Comparison of ENCODE assay signal across 18 cellular contexts in genomic region chr19:2109278-2109864, GRCh38. TPM values are rescaled to one million over a fixed set of nuclear protein-coding genes. Genes with fewer than 3 reads are reported as not detected.
DNase-seq lines count a peak whose midpoint lies in the region; ATAC-seq lines count a peak whose summit lies in the region.
"Had no signal": no experiment of that assay in that cellular context is flagged by ENCODE, and none has a peak within 500 bp of the region (broad histone marks: within the 10 kb centered on the region; RNA-seq: fewer than 3 reads in every experiment).

No MANE protein-coding gene starts in this region.

- H3K4me3 Mint-ChIP-seq in activated T-cell treated with anti-CD3 and anti-CD28 coated beads, Interleukin-2, amount 50 U/mL, for 24 hours, result no peak overlapping the region
- H3K4me3 Mint-ChIP-seq: CD4-positive, CD25-positive, alpha-beta regulatory T cell had no signal

- H3K27me3 Mint-ChIP-seq in activated T-cell treated with anti-CD3 and anti-CD28 coated beads, Interleukin-2, amount 50 U/mL, for 24 hours, result no peaks in the 10 kb centered on the region
- H3K27me3 Mint-ChIP-seq: CD4-positive, CD25-positive, alpha-beta regulatory T cell had no signal

- DNase-seq in activated T-cell treated with anti-CD3 and anti-CD28 coated beads, Interleukin-2, amount 50 U/mL, for 24 hours, result no peak
- no peak for DNase-seq in activated T-cell treated with anti-CD3 and anti-CD28 coated beads, Interleukin-2, amount 50 U/mL, for 1 hour
- DNase-seq in sciatic nerve (ENCODE audit: low spot score), result no peak
- DNase-seq in NCI-H2196 (lab: John Stamatoyannopoulos, UW; ENCODE audit: unreplicated experiment), result no peak
- no peak for DNase-seq in islet precursor cell
- DNase-seq: CD4-positive, CD25-positive, alpha-beta regulatory T cell; COR-L47; DMS 273 treated with DMSO at 0.1 percent for 48 hours; DND-41; KBM-7; NCI-H1105; NCI-H2081; NCI-H510A; NCI-H748 treated with DMSO at 0.1 percent for 48 hours; OCI-M1; SIG-M5 had no signal

- peak overlapping the region; percentile 39 for H3K27ac ChIP-seq in cingulate gyrus (ENCODE audit: low read depth, low read length)
- H3K27ac ChIP-seq: 22Rv1 had no signal

- ATAC-seq in sciatic nerve, result peak; percentile 7

- peaks cover 93% of the 10 kb centered on the region for H3K36me3 Mint-ChIP-seq in activated T-cell treated with anti-CD3 and anti-CD28 coated beads, Interleukin-2, amount 50 U/mL, for 24 hours (ENCODE audit: low read depth)

- intact Hi-C loops in sciatic nerve (cut with DNase I), result no loop called here

- H3K4me1 Mint-ChIP-seq in activated T-cell treated with anti-CD3 and anti-CD28 coated beads, Interleukin-2, amount 50 U/mL, for 24 hours (ENCODE audit: low read depth), result peaks cover 7% of the 10 kb centered on the region

- H3K9me3 Mint-ChIP-seq in activated T-cell treated with anti-CD3 and anti-CD28 coated beads, Interleukin-2, amount 50 U/mL, for 24 hours, result peaks cover 8% of the 10 kb centered on the region

- peak overlapping the region; percentile 35 for H3K27ac Mint-ChIP-seq in activated T-cell treated with anti-CD3 and anti-CD28 coated beads, Interleukin-2, amount 50 U/mL, for 24 hours
- H3K27ac Mint-ChIP-seq: CD4-positive, CD25-positive, alpha-beta regulatory T cell had no signal

RNA-seq across cellular contexts. Expression of gene IZUMO4, which starts 12.7 kb away (rescaled TPM):
- 37.8 TPM for total RNA-seq in sciatic nerve

RNA-seq across cellular contexts. Expression of gene MOB3A, which starts 13.2 kb away (rescaled TPM):
- total RNA-seq in sciatic nerve, result 54.0 TPM

RNA-seq across cellular contexts. Expression of gene AP3D1, which starts 42.0 kb away (rescaled TPM):
- total RNA-seq in sciatic nerve, result 81.4 TPM

RNA-seq across cellular contexts. Expression of gene DOT1L, which starts 54.4 kb away (rescaled TPM):
- total RNA-seq in sciatic nerve, result 26.3 TPM

RNA-seq across cellular contexts. Expression of gene MKNK2, which starts 58.3 kb away (rescaled TPM):
- 140 TPM for total RNA-seq in sciatic nerve
